Comparison of ENCODE assay signal across 8 cellular contexts in the genomic region with DNA sequence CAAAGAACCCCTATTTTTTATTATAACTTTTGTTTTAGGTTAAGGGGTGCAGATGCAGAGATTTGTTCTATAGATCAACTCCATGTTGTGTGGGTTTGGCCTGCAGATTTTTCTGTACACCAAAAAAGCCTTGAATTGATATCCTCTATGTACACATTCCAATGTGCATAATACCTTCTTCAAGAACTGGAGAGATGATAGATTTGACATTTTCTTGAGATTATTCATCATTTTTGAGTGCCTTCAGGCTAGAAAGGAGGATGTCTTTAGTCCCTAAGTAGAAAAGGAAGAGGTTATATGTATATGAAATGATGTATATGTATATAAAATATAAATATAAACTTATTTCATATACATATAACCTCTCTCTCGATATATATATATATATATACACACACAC.
"Had no signal": no experiment of that assay in that cellular context is flagged by ENCODE, and none has a peak within 500 bp of the region (broad histone marks: within the 10 kb centered on the region; RNA-seq: fewer than 3 reads in every experiment).

No MANE protein-coding gene starts in this region.

- H2AFZ ChIP-seq: GM23248 had no signal

- DNase-seq: GM23248, GOT3, H7, HFFc6, IMR-90, KG1 had no signal

- H3K27ac Mint-ChIP-seq: HFFc6 had no signal

- H3K4me3 Mint-ChIP-seq: HFFc6 had no signal

- H3K36me3 ChIP-seq: HAP-1 had no signal

- H3K4me3 ChIP-seq: GM23248, HAP-1, K562 had no signal

- H3K9me3 ChIP-seq: HAP-1 had no signal

- H3K27ac ChIP-seq: GM23248 had no signal

- H3K9me3 Mint-ChIP-seq: HFFc6 had no signal

- ATAC-seq: K562 had no signal

- H3K4me1 ChIP-seq: HAP-1 had no signal

- H3K9ac ChIP-seq: GM23248 had no signal
